1 cellular context compared by ENCODE assay signal in genomic region chr1:233655433-233655844, GRCh38.
TF ChIP-seq lines count a peak whose summit lies in the region.

No MANE protein-coding gene starts in this region.

TF ChIP-seq in A549, 52 proteins besides CTCF, POLR2A, EP300 and RAD21 (continued from another document):
- TF ChIP-seq, protein P1, sequence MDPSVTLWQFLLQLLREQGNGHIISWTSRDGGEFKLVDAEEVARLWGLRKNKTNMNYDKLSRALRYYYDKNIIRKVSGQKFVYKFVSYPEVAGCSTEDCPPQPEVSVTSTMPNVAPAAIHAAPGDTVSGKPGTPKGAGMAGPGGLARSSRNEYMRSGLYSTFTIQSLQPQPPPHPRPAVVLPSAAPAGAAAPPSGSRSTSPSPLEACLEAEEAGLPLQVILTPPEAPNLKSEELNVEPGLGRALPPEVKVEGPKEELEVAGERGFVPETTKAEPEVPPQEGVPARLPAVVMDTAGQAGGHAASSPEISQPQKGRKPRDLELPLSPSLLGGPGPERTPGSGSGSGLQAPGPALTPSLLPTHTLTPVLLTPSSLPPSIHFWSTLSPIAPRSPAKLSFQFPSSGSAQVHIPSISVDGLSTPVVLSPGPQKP (IDR thresholded peaks at IDR 0.05; ENCODE audit: low read depth, low read length) = no peak
TF ChIP-seq in A549: peak in this region for 0.
